ENCODE assay signal across 13 cellular contexts in genomic region chr16:46573008-46573833, GRCh38. TPM values are rescaled to one million over a fixed set of nuclear protein-coding genes. Genes with fewer than 3 reads are reported as not detected.
A peak's percentile ranks its signal among the peaks of the same experiment; 100 is the strongest.
DNase-seq lines count a peak whose midpoint lies in the region; ATAC-seq, FAIRE-seq and TF ChIP-seq lines count a peak whose summit lies in the region.
"Had no signal": no experiment of that assay in that cellular context is flagged by ENCODE, and none has a peak within 500 bp of the region (broad histone marks: within the 10 kb centered on the region; RNA-seq: fewer than 3 reads in every experiment).

No MANE protein-coding gene starts in this region.

- H3K36me3 ChIP-seq in SJCRH30 (no peaks in the 10 kb centered on the region; the same call in 1 of the 2 replicates), left ventricle myocardium inferior (no peaks in the 10 kb centered on the region)

- TF ChIP-seq CTCF in natural killer cell (IDR thresholded peaks at IDR 0.05) (no peak), fibroblast of mammary gland (conservative IDR thresholded peaks at IDR 0.05; ENCODE audit: control insufficient read depth, insufficient read depth, low read depth, low read length) (no peak), progenitor cell of endocrine pancreas (IDR thresholded peaks at IDR 0.05; ENCODE audit: unreplicated experiment) (no peak), left ventricle myocardium inferior (IDR thresholded peaks at IDR 0.05; ENCODE audit: borderline replicate concordance) (no peak)

- H3K27me3 ChIP-seq in SJCRH30 (no peaks in the 10 kb centered on the region), left ventricle myocardium inferior (ENCODE audit: low read depth) (peaks cover 14% of the 10 kb centered on the region)

- ATAC-seq in natural killer cell: peak in 1 of 3 donors; percentile 21
- ATAC-seq in natural killer cell treated with Interleukin-12 subunit alpha and Interleukin-12 subunit beta and Interleukin-15 and Interleukin-18, amount 100 ng/mL, for 72 hours: no peak
- ATAC-seq: Right ventricle myocardium inferior had no signal

- peak overlapping the region; percentile 35 for H3K27ac ChIP-seq in SJCRH30
- no peak overlapping the region for H3K27ac ChIP-seq in left ventricle myocardium inferior (replicated peaks)

- H3K27ac Mint-ChIP-seq in natural killer cell (no peak overlapping the region), progenitor cell of endocrine pancreas (no peak overlapping the region)
- peak overlapping the region in 1 of 2 donors; percentile 6 for H3K27ac Mint-ChIP-seq in natural killer cell treated with Interleukin-12 subunit alpha and Interleukin-12 subunit beta and Interleukin-15 and Interleukin-18, amount 100 ng/mL, for 72 hours

- H3K9me3 ChIP-seq in SJCRH30 (replicated peaks) (no peaks in the 10 kb centered on the region), left ventricle myocardium inferior (replicated peaks) (no peaks in the 10 kb centered on the region)

- intact Hi-C loops in natural killer cell (cut with micrococcal nuclease) (no loop called here), left ventricle myocardium inferior (cut with micrococcal nuclease) (no loop called here)

- DNase-seq in natural killer cell (no peak), SJCRH30 (peak; percentile 51 to 54), fibroblast of mammary gland (ENCODE audit: low read depth) (peak; percentile 54), urothelium cell line (ENCODE audit: low spot score) (peak; percentile 70), progenitor cell of endocrine pancreas (ENCODE audit: low spot score, unreplicated experiment) (no peak), G401 (ENCODE audit: low spot score) (no peak), left ventricle myocardium inferior (no peak)
- no peak for DNase-seq in natural killer cell treated with Interleukin-12 subunit alpha and Interleukin-12 subunit beta and Interleukin-15 and Interleukin-18, amount 100 ng/mL, for 72 hours (ENCODE audit: low spot score)
- DNase-seq: C1 segment of cervical spinal cord; effector CD8-positive, alpha-beta T cell; MM.1S had no signal

- H3K36me3 Mint-ChIP-seq in natural killer cell (no peaks in the 10 kb centered on the region), progenitor cell of endocrine pancreas (ENCODE audit: insufficient read depth) (no peaks in the 10 kb centered on the region)
- no peaks in the 10 kb centered on the region for H3K36me3 Mint-ChIP-seq in natural killer cell treated with Interleukin-12 subunit alpha and Interleukin-12 subunit beta and Interleukin-15 and Interleukin-18, amount 100 ng/mL, for 72 hours

- H3K9me3 Mint-ChIP-seq in natural killer cell (no peaks in the 10 kb centered on the region), progenitor cell of endocrine pancreas (ENCODE audit: low read depth) (peaks cover 5% of the 10 kb centered on the region)
- no peaks in the 10 kb centered on the region for H3K9me3 Mint-ChIP-seq in natural killer cell treated with Interleukin-12 subunit alpha and Interleukin-12 subunit beta and Interleukin-15 and Interleukin-18, amount 100 ng/mL, for 72 hours

- H3K4me1 ChIP-seq in SJCRH30: no peaks in the 10 kb centered on the region; the same call in 1 of the 2 replicates
- no peaks in the 10 kb centered on the region for H3K4me1 ChIP-seq in left ventricle myocardium inferior

- H3K4me3 ChIP-seq in SJCRH30 (peak overlapping the region; percentile 39), fibroblast of mammary gland (ENCODE audit: control insufficient read depth, low read depth, low read length) (no peak overlapping the region), left ventricle myocardium inferior (no peak overlapping the region)
- H3K4me3 ChIP-seq: lung had no signal

- in situ Hi-C loops in G401 (cut with HindIII; ENCODE audit: low sequenced_read_pairs): no loop called here

- H3K27me3 Mint-ChIP-seq in natural killer cell (ENCODE audit: low read depth in 2 of 2) (no peaks in the 10 kb centered on the region), progenitor cell of endocrine pancreas (no peaks in the 10 kb centered on the region)
- no peaks in the 10 kb centered on the region for H3K27me3 Mint-ChIP-seq in natural killer cell treated with Interleukin-12 subunit alpha and Interleukin-12 subunit beta and Interleukin-15 and Interleukin-18, amount 100 ng/mL, for 72 hours

- peaks cover 10% of the 10 kb centered on the region in 2 donors for H3K4me1 Mint-ChIP-seq in natural killer cell
- peaks cover 6% of the 10 kb centered on the region in 2 donors for H3K4me1 Mint-ChIP-seq in natural killer cell treated with Interleukin-12 subunit alpha and Interleukin-12 subunit beta and Interleukin-15 and Interleukin-18, amount 100 ng/mL, for 72 hours (ENCODE audit: low read depth in 2 of 2)
- H3K4me1 Mint-ChIP-seq in progenitor cell of endocrine pancreas (ENCODE audit: low read depth): no peaks in the 10 kb centered on the region

- H3K4me3 Mint-ChIP-seq in natural killer cell (peak overlapping the region; percentile 57), progenitor cell of endocrine pancreas (ENCODE audit: low read depth) (no peak overlapping the region)
- H3K4me3 Mint-ChIP-seq in natural killer cell treated with Interleukin-12 subunit alpha and Interleukin-12 subunit beta and Interleukin-15 and Interleukin-18, amount 100 ng/mL, for 72 hours: no peak overlapping the region

- no peak for FAIRE-seq in urothelium cell line (lab: Jason Lieb, UNC)

RNA-seq across cellular contexts. Expression of gene SHCBP1, which starts 48.0 kb away (rescaled TPM):
- total RNA-seq in natural killer cell (1 to 10 TPM; 2.2 to 3.6 (median 3.5) TPM), progenitor cell of endocrine pancreas (7.7 and 8.3 TPM in 2 replicates), left ventricle myocardium inferior (0.44 TPM)
- total RNA-seq in natural killer cell treated with Interleukin-12 subunit alpha and Interleukin-12 subunit beta and Interleukin-15 and Interleukin-18, amount 100 ng/mL, for 72 hours: 10 to 100 TPM; 32.9 to 54.6 TPM
- total RNA-seq in SJCRH30 (2014; rRNA removed; shearing (Covaris generic)): 47.0 and 52.1 TPM in 2 replicates
- 11.1 and 30.9 TPM in 2 replicates for total RNA-seq in G401 (2014; rRNA removed; shearing (Covaris generic))

Comparison
In these comparisons a context has a peak if more than half of its experiments do, and no peak if none do; other contexts are left out.
1. DNase-seq: peak in SJCRH30 (2 of 2), fibroblast of mammary gland (single experiment) and urothelium cell line (single experiment); none in natural killer cell (single experiment), natural killer cell treated with Interleukin-12 subunit alpha and Interleukin-12 subunit beta and Interleukin-15 and Interleukin-18, amount 100 ng/mL, for 72 hours (single experiment), progenitor cell of endocrine pancreas (single experiment), G401 (single experiment) and left ventricle myocardium inferior (single experiment).